In genomic region chr20:11891827-11892521, GRCh38 we compare ENCODE assay signal across 8 cellular contexts. TPM values are rescaled to one million over a fixed set of nuclear protein-coding genes. Genes with fewer than 3 reads are reported as not detected.
DNase-seq lines count a peak whose midpoint lies in the region; ATAC-seq, FAIRE-seq and TF ChIP-seq lines count a peak whose summit lies in the region.

No MANE protein-coding gene starts in this region.

- H3K4me3 ChIP-seq in BLaER1 treated with 17β-estradiol and CSF1 and Interleukin-3, amounts not matched to agents 10 nM and 100 nM: peak overlapping the region; percentile 80 to 90 (median 87)
- H3K4me3 ChIP-seq in Peyer's patch (peak overlapping the region; percentile 46 to 95 (median 71)), astrocyte (ENCODE audit: insufficient read depth, low read depth, low read length) (peak overlapping the region; percentile 86), psoas muscle (peak overlapping the region; percentile 82)

- TF ChIP-seq CTCF in Peyer's patch (IDR thresholded peaks at IDR 0.05) (no peak), astrocyte (IDR thresholded peaks at IDR 0.05; ENCODE audit: insufficient read depth, low read depth, low read length) (no peak), psoas muscle (IDR thresholded peaks at IDR 0.05) (no peak)

- H4K20me1 ChIP-seq in BLaER1 treated with 17β-estradiol and CSF1 and Interleukin-3, amounts not matched to agents 10 nM and 100 nM: peaks cover 0 to 36% (median 0%) of the 10 kb centered on the region in 11 experiments; a peak in 9 of 22 replicates
- H4K20me1 ChIP-seq in astrocyte (ENCODE audit: insufficient read depth, low read length): peaks cover 27% of the 10 kb centered on the region

- 0% methylated on average over 16 of the region's 16 CpGs for WGBS in psoas muscle, 3 donors

- H3K27me3 ChIP-seq in BLaER1 treated with 17β-estradiol and CSF1 and Interleukin-3, amounts not matched to agents 10 nM and 100 nM: no peaks in the 10 kb centered on the region
- H3K27me3 ChIP-seq in Peyer's patch (no peaks in the 10 kb centered on the region), astrocyte (ENCODE audit: insufficient read depth, low read length) (no peaks in the 10 kb centered on the region), psoas muscle (ENCODE audit: insufficient read depth in 3 of 3, low read length in 2 of 3) (no peaks in the 10 kb centered on the region)

- H3K27ac Mint-ChIP-seq in astrocyte (ENCODE audit: unreplicated experiment): peak overlapping the region; percentile 85

- TF ChIP-seq RAD21 in Ishikawa (IDR thresholded peaks at IDR 0.05; ENCODE audit: low read depth): no peak

- H3K36me3 Mint-ChIP-seq in astrocyte (ENCODE audit: low read depth, unreplicated experiment): no peaks in the 10 kb centered on the region

- intact Hi-C loops in psoas muscle (cut with DNase I): no loop called here

- H3K9ac ChIP-seq in BLaER1 treated with 17β-estradiol and CSF1 and Interleukin-3, amounts not matched to agents 10 nM and 100 nM: peak overlapping the region; percentile 87 to 94 (median 91)
- peak overlapping the region; percentile 86 for H3K9ac ChIP-seq in astrocyte (ENCODE audit: low read length)

- H3K36me3 ChIP-seq in BLaER1 treated with 17β-estradiol and CSF1 and Interleukin-3, amounts not matched to agents 10 nM and 100 nM: peaks cover 0 to 6% (median 0%) of the 10 kb centered on the region in 11 experiments; a peak in 1 of 22 replicates
- H3K36me3 ChIP-seq in Peyer's patch (no peaks in the 10 kb centered on the region), astrocyte (ENCODE audit: insufficient read depth, low read length) (no peaks in the 10 kb centered on the region), psoas muscle (ENCODE audit: insufficient read depth in 1 of 2, low read depth in 1 of 2) (no peaks in the 10 kb centered on the region)

- H3K9me3 Mint-ChIP-seq in astrocyte (ENCODE audit: unreplicated experiment): no peaks in the 10 kb centered on the region

- no peak for TF ChIP-seq EP300 in Ishikawa (IDR thresholded peaks at IDR 0.05; ENCODE audit: borderline replicate concordance)

- no peak for FAIRE-seq in astrocyte (lab: Jason Lieb, UNC)

- no peak for TF ChIP-seq POLR2A in Peyer's patch (IDR thresholded peaks at IDR 0.05)

- peaks cover 0 to 8% (median 0%) of the 10 kb centered on the region in 11 experiments; a peak in 5 of 22 replicates for H3K9me3 ChIP-seq in BLaER1 treated with 17β-estradiol and CSF1 and Interleukin-3, amounts not matched to agents 10 nM and 100 nM (replicated peaks in 1 of 11)
- H3K9me3 ChIP-seq in Peyer's patch (no peaks in the 10 kb centered on the region), astrocyte (ENCODE audit: insufficient read depth, low read depth, low read length) (no peaks in the 10 kb centered on the region), psoas muscle (no peaks in the 10 kb centered on the region)

- peak in 2 of 3 donors; percentile 26 to 71 for DNase-seq in Peyer's patch
- DNase-seq in astrocyte (ENCODE audit: low read depth): peak; percentile 55
- peak; percentile 57 for DNase-seq in hepatic stellate cell (ENCODE audit: low spot score)
- DNase-seq in psoas muscle: peak in 1 of 2 donors; percentile 21

- H3K27me3 Mint-ChIP-seq in astrocyte (ENCODE audit: low read depth, unreplicated experiment): no peaks in the 10 kb centered on the region

- H3K4me3 Mint-ChIP-seq in astrocyte (ENCODE audit: unreplicated experiment): peak overlapping the region; percentile 92

- H3K27ac ChIP-seq in BLaER1 treated with 17β-estradiol and CSF1 and Interleukin-3, amounts not matched to agents 10 nM and 100 nM: peak overlapping the region; percentile 76 to 94 (median 91); a peak in 21 of 22 replicates
- H3K27ac ChIP-seq in Peyer's patch (peak overlapping the region; percentile 65 to 98 (median 90)), astrocyte (ENCODE audit: low read depth, low read length) (peak overlapping the region; percentile 74), psoas muscle (peak overlapping the region; percentile 94)

- peaks cover 59% of the 10 kb centered on the region for H3K79me2 ChIP-seq in astrocyte (ENCODE audit: insufficient read depth, low read length)

- peak; percentile 48 for ATAC-seq in GM19372 (IDR thresholded peaks at IDR 0.05; ENCODE audit: low read depth, unreplicated experiment)
- peak in 2 of 4 donors; percentile 18 to 34 for ATAC-seq in psoas muscle
- no peak for ATAC-seq in GM18511 (IDR thresholded peaks at IDR 0.05; ENCODE audit: unreplicated experiment)

- H2AFZ ChIP-seq in astrocyte (ENCODE audit: low read depth, low read length): peak overlapping the region; percentile 83

- H3K4me1 Mint-ChIP-seq in astrocyte (ENCODE audit: low read depth, unreplicated experiment): peaks cover 11% of the 10 kb centered on the region

- H3K4me1 ChIP-seq in BLaER1 treated with 17β-estradiol and CSF1 and Interleukin-3, amounts not matched to agents 10 nM and 100 nM: peaks cover 10 to 21% (median 13%) of the 10 kb centered on the region in 10 experiments
- H3K4me1 ChIP-seq in Peyer's patch: peaks cover 0 to 25% (median 0%) of the 10 kb centered on the region in 4 donors
- peaks cover 15% of the 10 kb centered on the region for H3K4me1 ChIP-seq in astrocyte (ENCODE audit: insufficient read depth, low read length)
- H3K4me1 ChIP-seq in psoas muscle: peaks cover 49% of the 10 kb centered on the region

- peak overlapping the region; percentile 77 to 98 (median 86) for H3K4me2 ChIP-seq in BLaER1 treated with 17β-estradiol and CSF1 and Interleukin-3, amounts not matched to agents 10 nM and 100 nM
- peak overlapping the region; percentile 91 for H3K4me2 ChIP-seq in astrocyte (ENCODE audit: low read length)

TF ChIP-seq in Ishikawa, 13 proteins besides CTCF, POLR2A, EP300 and RAD21:
- TF ChIP-seq MAX (IDR thresholded peaks at IDR 0.05) (0 out of 2 replicates have a peak, but pooled peaks have one; percentile 17), FOXM1 (IDR thresholded peaks at IDR 0.05; ENCODE audit: borderline replicate concordance, low read depth) (peak; percentile 50; the same call in 1 of the 2 replicates), EGR1 (IDR thresholded peaks at IDR 0.05) (peak; percentile 20; the same call in 1 of the 2 replicates), NFIC (IDR thresholded peaks at IDR 0.05) (no peak), USF1 (IDR thresholded peaks at IDR 0.05) (no peak)

RNA-seq across cellular contexts. Expression of gene BTBD3, which starts 25.7 kb away (rescaled TPM):
- 10 to 100 TPM; 25.6 to 47.6 (median 43.8) TPM for total RNA-seq in Peyer's patch
- total RNA-seq in astrocyte: 30.7 and 35.9 TPM in 2 replicates
- total RNA-seq in psoas muscle: 10 to 100 TPM; 14.2 to 23.7 (median 17.4) TPM
- polyA plus RNA-seq in psoas muscle: 10 to 100 TPM in 1 of 3 donors, 1 to 10 TPM in 2; 7.3 to 15.2 (median 8.4) TPM
